ENCODE assay signal across 30 cellular contexts in genomic region chr5:77866198-77866597, GRCh38.
"Had no signal": no experiment of that assay in that cellular context is flagged by ENCODE, and none has a peak within 500 bp of the region (broad histone marks: within the 10 kb centered on the region; RNA-seq: fewer than 3 reads in every experiment).

No MANE protein-coding gene starts in this region.

- H3K79me2 ChIP-seq: parathyroid adenoma had no signal

- H3K27me3 ChIP-seq: ovary, spleen, thyroid gland, tibial nerve, upper lobe of left lung, vagina had no signal

- DNase-seq: naive B cell; naive thymus-derived CD8-positive, alpha-beta T cell; nephron progenitor cell; occipital lobe; ovary; posterior cingulate gyrus; psoas muscle; right cardiac atrium; spleen; stimulated activated CD4-positive, alpha-beta T cell treated with anti-CD3 and anti-CD28 coated beads, Interleukin-12 subunit alpha, Interleukin-12 subunit beta, amount 100 ng/mL, for 4 hours; stimulated activated CD4-positive, alpha-beta T cell treated with anti-CD3 and anti-CD28 coated beads, Interleukin-1b, Interleukin-23, amount 100 ng/mL, for 48 hours; stimulated activated CD4-positive, alpha-beta T cell treated with anti-CD3 and anti-CD28 coated beads, Interleukin-4, amount 100 ng/mL, for 1 hour; stimulated activated CD4-positive, alpha-beta T cell treated with anti-CD3 and anti-CD28 coated beads, Interleukin-4, amount 100 ng/mL, for 4 hours; stimulated activated CD8-positive, alpha-beta memory T cell treated with anti-CD3 and anti-CD28 coated beads, Interleukin-4, amount 100 ng/mL, for 48 hours; stimulated activated naive B cell treated with anti-CD40 and anti-IgM and Interleukin-4, amounts not matched to agents 10 μg/mL and 1 μg/mL and 100 μg/mL, for 72 hours; stimulated activated naive CD4-positive, alpha-beta T cell treated with Interleukin-2 at 50 U/mL for 16 hours; stomach; thyroid gland; upper lobe of left lung had no signal

- H3K9me3 Mint-ChIP-seq: naive B cell; naive thymus-derived CD8-positive, alpha-beta T cell; natural killer cell treated with Interleukin-12 subunit alpha and Interleukin-12 subunit beta and Interleukin-15 and Interleukin-18, amount 100 ng/mL, for 72 hours; nephron progenitor cell; stimulated activated naive B cell treated with anti-CD40 and anti-IgM and Interleukin-4, amounts not matched to agents 10 μg/mL and 1 μg/mL and 100 μg/mL, for 72 hours; stimulated activated naive CD8-positive, alpha-beta T cell treated with anti-CD3 and anti-CD28 coated beads, Interleukin-15, Interleukin-2, amounts not matched to agents 100 ng/mL and 50 ng/mL, for 24 hours had no signal

- H3K9ac ChIP-seq: parathyroid adenoma had no signal

- ATAC-seq: naive thymus-derived CD8-positive, alpha-beta T cell; psoas muscle; right cardiac atrium; sciatic nerve; stimulated activated naive B cell treated with anti-CD40 and anti-IgM and Interleukin-4, amounts not matched to agents 10 μg/mL and 1 μg/mL and 100 μg/mL, for 72 hours had no signal

- H3K4me1 Mint-ChIP-seq: naive B cell; naive thymus-derived CD8-positive, alpha-beta T cell; stimulated activated naive B cell treated with anti-CD40 and anti-IgM and Interleukin-4, amounts not matched to agents 10 μg/mL and 1 μg/mL and 100 μg/mL, for 72 hours had no signal

- H2AFZ ChIP-seq: parathyroid adenoma had no signal

- H3K4me2 ChIP-seq: smooth muscle cell had no signal

- H3K27ac Mint-ChIP-seq: naive B cell; naive thymus-derived CD8-positive, alpha-beta T cell; natural killer cell treated with Interleukin-12 subunit alpha and Interleukin-12 subunit beta and Interleukin-15 and Interleukin-18, amount 100 ng/mL, for 72 hours; nephron progenitor cell; progenitor cell of endocrine pancreas; stimulated activated naive B cell treated with anti-CD40 and anti-IgM and Interleukin-4, amounts not matched to agents 10 μg/mL and 1 μg/mL and 100 μg/mL, for 72 hours; stimulated activated naive CD8-positive, alpha-beta T cell treated with anti-CD3 and anti-CD28 coated beads, Interleukin-15, Interleukin-2, amounts not matched to agents 100 ng/mL and 50 ng/mL, for 24 hours had no signal

- H3K27me3 Mint-ChIP-seq: stimulated activated naive CD8-positive, alpha-beta T cell treated with anti-CD3 and anti-CD28 coated beads, Interleukin-15, Interleukin-2, amounts not matched to agents 100 ng/mL and 50 ng/mL, for 24 hours had no signal

- H3K4me3 Mint-ChIP-seq: naive B cell; naive thymus-derived CD8-positive, alpha-beta T cell; natural killer cell treated with Interleukin-12 subunit alpha and Interleukin-12 subunit beta and Interleukin-15 and Interleukin-18, amount 100 ng/mL, for 72 hours; nephron progenitor cell; neural crest cell; stimulated activated naive B cell treated with anti-CD40 and anti-IgM and Interleukin-4, amounts not matched to agents 10 μg/mL and 1 μg/mL and 100 μg/mL, for 72 hours; stimulated activated naive CD8-positive, alpha-beta T cell treated with anti-CD3 and anti-CD28 coated beads, Interleukin-15, Interleukin-2, amounts not matched to agents 100 ng/mL and 50 ng/mL, for 24 hours had no signal

- H3K36me3 Mint-ChIP-seq: naive B cell; naive thymus-derived CD8-positive, alpha-beta T cell; natural killer cell treated with Interleukin-12 subunit alpha and Interleukin-12 subunit beta and Interleukin-15 and Interleukin-18, amount 100 ng/mL, for 72 hours; stimulated activated naive B cell treated with anti-CD40 and anti-IgM and Interleukin-4, amounts not matched to agents 10 μg/mL and 1 μg/mL and 100 μg/mL, for 72 hours had no signal

- H3K4me1 ChIP-seq: parathyroid adenoma, psoas muscle, stomach, tibial nerve, upper lobe of left lung, vagina had no signal

- H3K36me3 ChIP-seq: ovary, spleen, stomach, thoracic aorta, thyroid gland, tibial nerve, upper lobe of left lung, vagina had no signal

- H3K4me3 ChIP-seq: ovary, psoas muscle, skin epidermis, smooth muscle cell, spleen, stomach, thoracic aorta, thyroid gland, tibial nerve, upper lobe of left lung, vagina had no signal

- H3K9me3 ChIP-seq: ovary, psoas muscle, spleen, stomach, thoracic aorta, thyroid gland, tibial nerve, upper lobe of left lung, vagina had no signal

- H3K27ac ChIP-seq: ovary, parathyroid adenoma, psoas muscle, skin epidermis, stomach, thoracic aorta, thyroid gland, vagina had no signal
